Comparison of ENCODE assay signal across 29 cellular contexts in genomic region chr14:35458442-35458841, GRCh38.
"Had no signal": no experiment of that assay in that cellular context is flagged by ENCODE, and none has a peak within 500 bp of the region (broad histone marks: within the 10 kb centered on the region; RNA-seq: fewer than 3 reads in every experiment).

No MANE protein-coding gene starts in this region.

- H2AFZ ChIP-seq: parathyroid adenoma had no signal

- DNase-seq: naive B cell; naive thymus-derived CD8-positive, alpha-beta T cell; nephron progenitor cell; occipital lobe; ovary; posterior cingulate gyrus; psoas muscle; right cardiac atrium; spleen; stimulated activated CD4-positive, alpha-beta T cell treated with anti-CD3 and anti-CD28 coated beads, Interleukin-12 subunit alpha, Interleukin-12 subunit beta, amount 100 ng/mL, for 4 hours; stimulated activated CD4-positive, alpha-beta T cell treated with anti-CD3 and anti-CD28 coated beads, Interleukin-1b, Interleukin-23, amount 100 ng/mL, for 48 hours; stimulated activated CD4-positive, alpha-beta T cell treated with anti-CD3 and anti-CD28 coated beads, Interleukin-4, amount 100 ng/mL, for 1 hour; stimulated activated CD4-positive, alpha-beta T cell treated with anti-CD3 and anti-CD28 coated beads, Interleukin-4, amount 100 ng/mL, for 4 hours; stimulated activated CD8-positive, alpha-beta memory T cell treated with anti-CD3 and anti-CD28 coated beads, Interleukin-4, amount 100 ng/mL, for 48 hours; stimulated activated naive CD8-positive, alpha-beta T cell treated with anti-CD3 and anti-CD28 coated beads, Interleukin-15, amount 100 ng/mL, for 72 hours; stimulated activated naive CD8-positive, alpha-beta T cell treated with anti-CD3 and anti-CD28 coated beads, Interleukin-15, Interleukin-2, amounts not matched to agents 100 U/mL and 50 U/mL, for 24 hours; substantia nigra; testis; tibial artery; trophoblast cell; upper lobe of left lung; uterus had no signal

- H3K9me3 ChIP-seq: ovary, testis had no signal

- H3K9ac ChIP-seq: parathyroid adenoma had no signal

- H3K27me3 ChIP-seq: ovary, suprapubic skin, testis, tibial artery, upper lobe of left lung, uterus had no signal

- H3K27ac ChIP-seq: ovary, parathyroid adenoma, psoas muscle, skin epidermis, spleen, suprapubic skin, testis, tibial artery, upper lobe of left lung, uterus had no signal

- H3K4me3 ChIP-seq: ovary, psoas muscle, skin epidermis, smooth muscle cell, spleen, suprapubic skin, testis, tibial artery, upper lobe of left lung, uterus had no signal

- H3K4me1 ChIP-seq: parathyroid adenoma, psoas muscle, spleen, suprapubic skin, testis, tibial artery, upper lobe of left lung, uterus had no signal

- H3K36me3 ChIP-seq: ovary, spleen, suprapubic skin, tibial artery, upper lobe of left lung, uterus had no signal

- ATAC-seq: naive thymus-derived CD8-positive, alpha-beta T cell; natural killer cell treated with Interleukin-12 subunit alpha and Interleukin-12 subunit beta and Interleukin-15 and Interleukin-18, amount 100 ng/mL, for 72 hours; psoas muscle; right cardiac atrium; sciatic nerve; stimulated activated memory B cell treated with anti-CD40 and anti-IgM and Interleukin-4, amounts not matched to agents 10 μg/mL and 1 μg/mL and 100 μg/mL, for 72 hours; stimulated activated naive CD8-positive, alpha-beta T cell treated with anti-CD3 and anti-CD28 coated beads, Interleukin-15, amount 100 ng/mL, for 72 hours; stimulated activated naive CD8-positive, alpha-beta T cell treated with anti-CD3 and anti-CD28 coated beads, Interleukin-15, Interleukin-2, amounts not matched to agents 100 U/mL and 50 U/mL, for 24 hours had no signal

- H3K4me2 ChIP-seq: smooth muscle cell had no signal
